ENCODE assay signal across 8 cellular contexts in genomic region chr9:99907208-99907532, GRCh38. TPM values are rescaled to one million over a fixed set of nuclear protein-coding genes. Genes with fewer than 3 reads are reported as not detected.
DNase-seq lines count a peak whose midpoint lies in the region; ATAC-seq and TF ChIP-seq lines count a peak whose summit lies in the region.

No MANE protein-coding gene starts in this region.

- H3K36me3 ChIP-seq in right atrium auricular region (no peaks in the 10 kb centered on the region), brain microvascular endothelial cell (replicated peaks) (no peaks in the 10 kb centered on the region)

- no peak for DNase-seq in right atrium auricular region (ENCODE audit: low spot score)
- no peak for DNase-seq in left ventricle myocardium superior
- no peak for DNase-seq in brain microvascular endothelial cell
- no peak for DNase-seq in iPS-NIHi11 (ENCODE audit: low spot score)
- no peak for DNase-seq in NCI-H446 treated with DMSO at 0.1 percent for 48 hours (lab: John Stamatoyannopoulos, UW)
- no peak for DNase-seq in OCI-M2 (lab: John Stamatoyannopoulos, UW; ENCODE audit: unreplicated experiment)

- no peaks in the 10 kb centered on the region for H3K27me3 ChIP-seq in right atrium auricular region
- H3K27me3 ChIP-seq in brain microvascular endothelial cell (replicated peaks): no peaks in the 10 kb centered on the region
- H3K27me3 ChIP-seq in mononuclear cell (ENCODE audit: insufficient read depth, low read length): no peaks in the 10 kb centered on the region

- TF ChIP-seq CTCF in right atrium auricular region (IDR thresholded peaks at IDR 0.05) (no peak), brain microvascular endothelial cell (IDR thresholded peaks at IDR 0.05; ENCODE audit: low read depth, low read length, missing control alignments) (no peak)

- H3K9me3 ChIP-seq in right atrium auricular region (no peaks in the 10 kb centered on the region), mononuclear cell (ENCODE audit: low read depth, low read length) (no peaks in the 10 kb centered on the region)

- H3K4me3 ChIP-seq in right atrium auricular region: peak overlapping the region; percentile 87 to 91
- H3K4me3 ChIP-seq in brain microvascular endothelial cell (ENCODE audit: low read depth, low read length): peak overlapping the region; percentile 91
- peak overlapping the region; percentile 98 for H3K4me3 ChIP-seq in mononuclear cell (ENCODE audit: low read length)

- peak overlapping the region; percentile 97 to 98 for H3K27ac ChIP-seq in right atrium auricular region
- peak overlapping the region; percentile 91 for H3K27ac ChIP-seq in brain microvascular endothelial cell

- no peak for ATAC-seq in left ventricle myocardium superior
- ATAC-seq in HG02938 (IDR thresholded peaks at IDR 0.05; ENCODE audit: unreplicated experiment): no peak

- in situ Hi-C loops in brain microvascular endothelial cell (cut with HindIII; ENCODE audit: low pct_ligation_motif_present, low sequenced_read_pairs): no loop called here

- intact Hi-C loops in left ventricle myocardium superior (cut with micrococcal nuclease): no loop called here

- peaks cover 0 to 15% of the 10 kb centered on the region in 2 donors for H3K4me1 ChIP-seq in right atrium auricular region
- H3K4me1 ChIP-seq in mononuclear cell (ENCODE audit: insufficient read depth, low read length): peaks cover 17% of the 10 kb centered on the region

RNA-seq across cellular contexts. Expression of gene STX17, which starts 0.7 kb away (rescaled TPM):
- 10 to 100 TPM; 16.1 to 18.8 TPM for total RNA-seq in right atrium auricular region
- 25.1 TPM for total RNA-seq in left ventricle myocardium superior
- 25.4 TPM for total RNA-seq in mononuclear cell
